Comparison of ENCODE assay signal across 14 cellular contexts in the genomic region with DNA sequence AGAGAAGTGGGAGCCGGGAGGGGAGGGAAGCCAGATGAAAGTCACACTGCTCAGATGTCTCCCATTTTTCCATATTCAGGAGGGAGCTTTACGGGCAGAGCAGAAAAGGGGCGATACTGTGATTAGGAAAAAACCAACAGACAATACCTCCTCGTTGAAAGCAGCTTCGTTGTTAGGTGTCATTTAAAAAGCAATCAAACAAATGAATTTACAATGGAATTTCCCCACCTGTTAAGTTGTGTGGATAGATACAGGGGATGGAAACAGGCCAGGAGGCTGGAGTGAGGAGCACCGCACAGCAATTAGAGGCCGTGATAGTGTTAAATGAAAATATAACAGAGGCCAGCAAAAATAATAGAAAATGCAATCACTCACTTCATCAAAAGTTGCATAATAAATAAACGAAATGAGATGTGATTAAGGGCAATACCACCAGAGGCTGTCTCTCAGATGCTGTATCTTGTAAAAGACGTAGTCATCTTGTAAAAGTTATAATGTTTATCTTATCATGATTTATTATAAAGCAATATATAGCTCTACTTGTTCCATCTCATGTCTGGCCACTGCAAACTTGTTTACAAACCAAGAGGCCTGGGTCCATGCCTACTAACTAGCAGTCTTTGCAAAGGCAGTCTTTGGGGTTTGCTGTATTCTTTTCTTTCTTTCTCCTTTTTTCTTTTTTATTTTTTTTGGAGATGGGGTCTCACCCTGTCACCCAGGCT.
"Had no signal": no experiment of that assay in that cellular context is flagged by ENCODE, and none has a peak within 500 bp of the region (broad histone marks: within the 10 kb centered on the region; RNA-seq: fewer than 3 reads in every experiment).

No MANE protein-coding gene starts in this region.

- H3K4me3 Mint-ChIP-seq: naive B cell had no signal

- H3K27ac ChIP-seq: dorsolateral prefrontal cortex, neutrophil, right atrium auricular region, skin epidermis, tibial nerve, vagina had no signal

- ATAC-seq: esophagus mucosa, left colon had no signal

- H3K36me3 ChIP-seq: neutrophil, right atrium auricular region, tibial nerve, vagina had no signal

- H3K36me3 Mint-ChIP-seq: naive B cell had no signal

- H3K4me3 ChIP-seq: dorsolateral prefrontal cortex, right atrium auricular region, skin epidermis, tibial nerve, vagina had no signal

- H3K27me3 ChIP-seq: right atrium auricular region, vagina had no signal

- DNase-seq: activated CD4-positive, CD25-positive, alpha-beta regulatory T cell; activated CD8-positive, alpha-beta memory T cell treated with anti-CD3 and anti-CD28 coated beads for 24 hours; activated T-cell treated with anti-CD3 and anti-CD28 coated beads, Interleukin-2, amount 50 U/mL, for 1 hour; dorsolateral prefrontal cortex; head of caudate nucleus; left colon; naive B cell; posterior cingulate gyrus had no signal

- H3K4me1 ChIP-seq: right atrium auricular region had no signal

- H3K9me3 ChIP-seq: neutrophil, right atrium auricular region, tibial nerve, vagina had no signal
